In genomic region chr7:116210345-116211005, GRCh38 we compare ENCODE assay signal across 8 cellular contexts. TPM values are rescaled to one million over a fixed set of nuclear protein-coding genes. Genes with fewer than 3 reads are reported as not detected.
DNase-seq lines count a peak whose midpoint lies in the region; ATAC-seq, FAIRE-seq and TF ChIP-seq lines count a peak whose summit lies in the region.

Gene TES (plus strand): TSS chr7:116210539. CDS start chr7:116210708, 169 bp downstream.

- RAD21 ChIA-PET in GM12878 (lab: Charles Lee; ENCODE audit: unreplicated experiment), result interaction anchor here (0.8 to 3.0 kb wide), 7 partner anchors 19 to 372 kb away, joined by 3 to 16 read pairs (median 5); no protein-coding TSS in a partner anchor

- H3K9me3 Mint-ChIP-seq in immature natural killer cell, result no peaks in the 10 kb centered on the region

- H3K36me3 Mint-ChIP-seq in immature natural killer cell, result peaks cover 0 to 7% (median 6%) of the 10 kb centered on the region in 3 donors

- H3K4me1 ChIP-seq in GM12878 (ENCODE audit: control insufficient read depth, insufficient read depth, low read length), result peaks cover 7% of the 10 kb centered on the region

- H3K27ac ChIP-seq in GM12878 (ENCODE audit: control insufficient read depth, insufficient read depth), result peak within 1 kb of the TSS; percentile 86

- TF ChIP-seq RAD21 in GM12878 (IDR thresholded peaks at IDR 0.05; ENCODE audit: insufficient read depth, low read depth, low read length), result no peak

- SMC1A ChIA-PET in GM12878 (lab: Charles Lee; ENCODE audit: uncharacterized antibody, unreplicated experiment), result interaction anchor here (0.6 to 6.2 kb wide), 9 partner anchors 10 to 170 kb away, joined by 3 to 72 read pairs (median 3); no protein-coding TSS in a partner anchor

- H2AFZ ChIP-seq in GM12878 (ENCODE audit: control insufficient read depth, low read depth, low read length), result peak within 1 kb of the TSS; percentile 88

- peaks cover 5 to 18% (median 12%) of the 10 kb centered on the region in 3 donors for H3K27me3 Mint-ChIP-seq in immature natural killer cell (ENCODE audit: low read depth in 3 of 3)

- peak within 1 kb of the TSS; percentile 92 to 98 (median 93) for H3K4me3 Mint-ChIP-seq in immature natural killer cell

- TF ChIP-seq EP300 in GM12878 (IDR thresholded peaks at IDR 0.05; ENCODE audit: borderline replicate concordance in 1 of 2, control insufficient read depth in 1 of 2, low read depth in 2 of 2, low read length in 2 of 2), result no peak

- WGBS in GM12878 (ENCODE audit: insufficient coverage, insufficient replicate concordance, low lambda C conversion rate, missing lambda C conversion rate), result under 1% methylated on average over 54 of the region's 83 CpGs

- H3K4me1 Mint-ChIP-seq in immature natural killer cell, result peaks cover 56 to 58% of the 10 kb centered on the region in 2 donors

- peak within 1 kb of the TSS; percentile 78 for H3K4me2 ChIP-seq in GM12878 (ENCODE audit: control insufficient read depth, insufficient read depth)

- ATAC-seq in GM21786 (IDR thresholded peaks at IDR 0.05; ENCODE audit: unreplicated experiment), result peak; percentile 80
- ATAC-seq in GM12878, result peak; percentile 93

- H3K9me3 ChIP-seq in GM12878 (replicated peaks; ENCODE audit: control insufficient read depth, insufficient read depth, low read length), result no peaks in the 10 kb centered on the region

- H3K79me2 ChIP-seq in GM12878 (ENCODE audit: control insufficient read depth, insufficient read depth, low read length), result peaks cover 48% of the 10 kb centered on the region

- peak within 1 kb of the TSS; percentile 91 for H3K9ac ChIP-seq in GM12878 (ENCODE audit: control insufficient read depth, insufficient read depth, low read length)

- H3K4me3 ChIP-seq in LNCaP clone FGC (ENCODE audit: low read depth, low read length) (peak within 1 kb of the TSS; percentile 78), GM12878 (peak within 1 kb of the TSS; percentile 91)

- FAIRE-seq in GM12878 (lab: Jason Lieb, UNC), result no peak

- CTCF ChIA-PET in GM12878 (lab: Yijun Ruan, JAX), result interaction anchor here (0.8 to 4.5 kb wide), 11 partner anchors 14 to 317 kb away, joined by 3 to 22 read pairs (median 3); no protein-coding TSS in a partner anchor

- TF ChIP-seq CTCF in LNCaP clone FGC (IDR thresholded peaks at IDR 0.05; ENCODE audit: control insufficient read depth, extremely low read depth, insufficient read depth), result 0 out of 2 replicates have a peak, but pooled peaks have one; percentile 6
- TF ChIP-seq CTCF in GM12878 (IDR thresholded peaks at IDR 0.05 in 2 of 3, conservative IDR thresholded peaks at IDR 0.05 in 1 of 3; ENCODE audit: control insufficient read depth in 2 of 3, extremely low read depth in 1 of 3, insufficient read depth in 1 of 3, low read depth in 3 of 3, low read length in 3 of 3), result no peak

- POLR2A ChIA-PET in GM12878 (lab: Charles Lee), result interaction anchor here (1.0 to 2.4 kb wide), 2 partner anchors 14 to 20 kb away, joined by 3 to 23 read pairs; no protein-coding TSS in a partner anchor

- no peaks in the 10 kb centered on the region; the same call in 1 of the 2 replicates for H4K20me1 ChIP-seq in GM12878 (ENCODE audit: control insufficient read depth, insufficient read depth)

- in situ Hi-C loops in GM12878 (cut with MboI), result no loop called here

- peak within 1 kb of the TSS; percentile 92 to 100 (median 98) for H3K27ac Mint-ChIP-seq in immature natural killer cell

- DNase-seq in GM03348 (ENCODE audit: low spot score) (peak; percentile 88), LNCaP clone FGC (ENCODE audit: low read depth) (peak; percentile 41), T1000 (lab: John Stamatoyannopoulos, UW) (peak; percentile 16), GM12878 (ENCODE audit: low read depth, low spot score) (no peak), immature natural killer cell (peak; percentile 74 to 76 (median 74)), cerebellar cortex (ENCODE audit: low spot score) (no peak)
- DNase-seq in stimulated activated CD4-positive, alpha-beta T cell treated with anti-CD3 and anti-CD28 coated beads, Interleukin-15, amount 100 ng/mL, for 48 hours (ENCODE audit: low read depth in 2 of 2), result peak; percentile 43 to 66

- TF ChIP-seq POLR2A in GM12878 (IDR thresholded peaks at IDR 0.05; ENCODE audit: low read depth, low read length), result peak; percentile 79

- intact Hi-C loops in GM12878 (cut with micrococcal nuclease; ENCODE audit: unreplicated experiment), result loop anchor here (2.0 kb wide), 1 partner anchor 30 kb away; no protein-coding TSS in a partner anchor

- no peaks in the 10 kb centered on the region for H3K36me3 ChIP-seq in GM12878 (ENCODE audit: control insufficient read depth in 2 of 2, insufficient read depth in 2 of 2, low read length in 1 of 2)

- no peaks in the 10 kb centered on the region for H3K27me3 ChIP-seq in GM12878 (replicated peaks in 1 of 2; ENCODE audit: control insufficient read depth in 2 of 2, insufficient read depth in 2 of 2, low read length in 1 of 2)

- BruUV-seq in GM12878 (replicated peaks; lab: Mats Ljungman, UMichigan), result TSS peak; percentile 74

TF ChIP-seq in GM12878, 131 proteins besides CTCF, POLR2A, EP300 and RAD21 (continues in another document):
- no peak; the same call in 1 of the 2 replicates for TF ChIP-seq GATAD2B (conservative IDR thresholded peaks at IDR 0.05; ENCODE audit: low read depth)
- no peak for TF ChIP-seq MAX (IDR thresholded peaks at IDR 0.05; ENCODE audit: low read depth, low read length)
- TF ChIP-seq LARP7 (IDR thresholded peaks at IDR 0.05), result peak; percentile 80
- TF ChIP-seq MEF2A (IDR thresholded peaks at IDR 0.05; ENCODE audit: insufficient read depth, low read depth, low read length), result no peak
- peak; percentile 58; the same call in 1 of the 2 replicates for TF ChIP-seq TAF1 (IDR thresholded peaks at IDR 0.05; ENCODE audit: borderline replicate concordance, low read depth, low read length)
- TF ChIP-seq YY1 (IDR thresholded peaks at IDR 0.05; ENCODE audit: low read depth, low read length), result 0 out of 2 replicates have a peak, but pooled peaks have one; percentile 19
- TF ChIP-seq SUZ12 (IDR thresholded peaks at IDR 0.05; ENCODE audit: unreplicated experiment), result no peak
- TF ChIP-seq ZBTB40 (IDR thresholded peaks at IDR 0.05; ENCODE audit: borderline replicate concordance), result 0 out of 2 replicates have a peak, but pooled peaks have one; percentile 38
- 0 out of 2 replicates have a peak, but pooled peaks have one; percentile 9 for TF ChIP-seq CREB1 (IDR thresholded peaks at IDR 0.05; ENCODE audit: low read depth)

RNA-seq across cellular contexts. Expression of gene TES, which starts in this region (rescaled TPM):
- 23.9 and 26.5 TPM in 2 replicates for total RNA-seq in GM12878 (2013; cell fraction: nucleolus; rRNA removed)
- total RNA-seq in GM12878 (2014; rRNA removed), result 66.4 and 73.2 TPM in 2 replicates
- 59.7 and 59.8 TPM in 2 replicates for total RNA-seq in GM12878 (2014; rRNA removed; fragmentation: Illumina TruSeq; extraction: Trizol)
- total RNA-seq in GM12878 (2021), result 48.5 and 58.7 TPM in 2 replicates
- 36.0 TPM for polyA plus RNA-seq in GM12878 (2011; ENCODE audit: low read depth)
- 54.3 and 70.1 TPM in 2 replicates for polyA plus RNA-seq in GM12878 (2011; rRNA removed)
- 33.3 and 36.5 TPM in 2 replicates for polyA plus RNA-seq in GM12878 (2011; cell fraction: cytosol; rRNA removed)
- polyA plus RNA-seq in GM12878 (2011; cell fraction: nucleus; rRNA removed), result 28.9 and 71.6 TPM in 2 replicates
- polyA plus RNA-seq in GM12878 (2012), result 40.6 and 44.6 TPM in 2 replicates
- 63.4 and 77.1 TPM in 2 replicates for polyA plus RNA-seq in GM12878 (2014; fragmentation: Illumina TruSeq; extraction: Trizol)
- polyA plus RNA-seq in GM12878 (2014; fragmentation: Nextera tagmentation; extraction: Ambion mirVana), result 10 to 100 TPM; 31.2 to 41.7 TPM
- polyA plus RNA-seq in GM12878 (2014; rRNA removed), result 49.5 and 50.9 TPM in 2 replicates
- 10 to 100 TPM; 70.6 to 77.5 TPM for polyA plus RNA-seq in GM12878 (2016; fragmentation: Nextera tagmentation; extraction: Ambion mirVana)
- polyA minus RNA-seq in GM12878 (2011; rRNA and poly(A)+ RNA removed), result 36.1 and 40.0 TPM in 2 replicates
- 12.0 and 17.5 TPM in 2 replicates for polyA minus RNA-seq in GM12878 (2011; cell fraction: cytosol; rRNA and poly(A)+ RNA removed)
- 11.0 and 28.4 TPM in 2 replicates for polyA minus RNA-seq in GM12878 (2011; cell fraction: nucleus; rRNA and poly(A)+ RNA removed)
- 100 to 1,000 TPM; 235 to 402 (median 325) TPM for polyA plus RNA-seq in immature natural killer cell

Comparison
In these comparisons a context has a peak if more than half of its experiments do, and no peak if none do; other contexts are left out.
1. DNase-seq: peak in GM03348 (single experiment), LNCaP clone FGC (single experiment), T1000 (single experiment), immature natural killer cell (3 of 3) and stimulated activated CD4-positive, alpha-beta T cell treated with anti-CD3 and anti-CD28 coated beads, Interleukin-15, amount 100 ng/mL, for 48 hours (2 of 2); none in GM12878 (single experiment) and cerebellar cortex (single experiment).